In genomic region chr17:37327341-37328090, GRCh38 we compare ENCODE assay signal across 16 cellular contexts. TPM values are rescaled to one million over a fixed set of nuclear protein-coding genes. Genes with fewer than 3 reads are reported as not detected.
A peak's percentile ranks its signal among the peaks of the same experiment; 100 is the strongest.
DNase-seq lines count a peak whose midpoint lies in the region; ATAC-seq, FAIRE-seq and TF ChIP-seq lines count a peak whose summit lies in the region.
"Had no signal": no experiment of that assay in that cellular context is flagged by ENCODE, and none has a peak within 500 bp of the region (broad histone marks: within the 10 kb centered on the region; RNA-seq: fewer than 3 reads in every experiment).

No MANE protein-coding gene starts in this region.

- DNase-seq in EH (ENCODE audit: low read depth) (peak; percentile 93), RPMI7951 (ENCODE audit: low read depth) (peak; percentile 46), fibroblast of mammary gland (ENCODE audit: low read depth) (peak; percentile 87), renal cortical epithelial cell (ENCODE audit: low read depth) (peak; percentile 94), amygdala (lab: John Stamatoyannopoulos, UW) (no peak), HTR-8/SVneo (ENCODE audit: insufficient read length, low spot score) (no peak)
- DNase-seq: activated CD4-positive, alpha-beta T cell treated with anti-CD3 and anti-CD28 coated beads, Interleukin-2, amount 10 ng/mL, durations not matched to agents 24 days and 14 days; caudate nucleus; immature natural killer cell; NCI-H2107; T-cell had no signal

- ATAC-seq in GM21367 (IDR thresholded peaks at IDR 0.05; ENCODE audit: unreplicated experiment) (no peak), GM19351 (IDR thresholded peaks at IDR 0.05; ENCODE audit: unreplicated experiment) (no peak)
- ATAC-seq: esophagus mucosa, T-cell had no signal

- H3K4me3 ChIP-seq in fibroblast of mammary gland (ENCODE audit: control insufficient read depth, low read depth, low read length) = no peak overlapping the region
- H3K4me3 ChIP-seq: skin epidermis, suprapubic skin had no signal

- no peak for TF ChIP-seq CTCF in fibroblast of mammary gland (conservative IDR thresholded peaks at IDR 0.05; ENCODE audit: control insufficient read depth, insufficient read depth, low read depth, low read length)

- no peak for FAIRE-seq in HTR-8/SVneo (lab: Jason Lieb, UNC)

RNA-seq across cellular contexts. Expression of gene C17orf78, which starts 48.3 kb away (rescaled TPM):
- total RNA-seq in RPMI7951 (2014; rRNA removed; shearing (Covaris generic)) = not detected in 2 replicates
- total RNA-seq in renal cortical epithelial cell = not detected in 2 replicates
- total RNA-seq: activated CD4-positive, alpha-beta T cell treated with anti-CD3 and anti-CD28 coated beads, Interleukin-2, amount 10 ng/mL, durations not matched to agents 24 days and 14 days; esophagus mucosa; suprapubic skin; T-cell had no signal

Comparison
In these comparisons a context has a peak if more than half of its experiments do, and no peak if none do; other contexts are left out.
1. DNase-seq: peak in EH (single experiment), RPMI7951 (single experiment), fibroblast of mammary gland (single experiment) and renal cortical epithelial cell (single experiment); none in amygdala (0 of 56) and HTR-8/SVneo (single experiment).